Comparison of ENCODE assay signal across 8 cellular contexts in genomic region chr5:91556-92263, GRCh38. TPM values are rescaled to one million over a fixed set of nuclear protein-coding genes. Genes with fewer than 3 reads are reported as not detected.
DNase-seq lines count a peak whose midpoint lies in the region; ATAC-seq and TF ChIP-seq lines count a peak whose summit lies in the region.

PLEKHG4B (plus strand) TSS chr5:92168; CDS start chr5:92232, 64 bp downstream.

- no peak for TF ChIP-seq CTCF in endodermal cell (conservative IDR thresholded peaks at IDR 0.05)
- no peak for TF ChIP-seq CTCF in psoas muscle (IDR thresholded peaks at IDR 0.05)

- ATAC-seq in psoas muscle (no peak), GM18505 (IDR thresholded peaks at IDR 0.05; ENCODE audit: unreplicated experiment) (no peak)

- H3K27ac ChIP-seq in endodermal cell (ENCODE audit: low read depth, low read length) (peak within 1 kb of the TSS; percentile 47), psoas muscle (no peak within 1 kb of the TSS)

- H3K4me1 ChIP-seq in endodermal cell (ENCODE audit: control insufficient read depth, insufficient read depth, low read length), result no peaks in the 10 kb centered on the region
- H3K4me1 ChIP-seq in psoas muscle, result no peaks in the 10 kb centered on the region

- peak within 1 kb of the TSS; percentile 18 for H3K9ac ChIP-seq in endodermal cell (ENCODE audit: extremely low read depth, low read length, poor library complexity, severe bottlenecking)

- H3K27me3 Mint-ChIP-seq in endodermal cell (ENCODE audit: insufficient read depth), result peaks cover 93% of the 10 kb centered on the region

- H3K9me3 Mint-ChIP-seq in endodermal cell, result no peaks in the 10 kb centered on the region

- no peak for TF ChIP-seq POLR2A in GM18505 (IDR thresholded peaks at IDR 0.05; ENCODE audit: borderline replicate concordance, extremely low read depth, insufficient read depth, insufficient read length)

- 17 to 43% methylated on average over 17 to 54 of the region's 57 CpGs for WGBS in endodermal cell (ENCODE audit: insufficient coverage in 1 of 2, insufficient read length in 1 of 2), 2 experiments
- WGBS in psoas muscle, 3 donors, result 7 to 13% (median 8%) methylated on average over 44 to 57 of the region's 57 CpGs

- peak within 1 kb of the TSS; percentile 72 for H3K4me3 ChIP-seq in endodermal cell (ENCODE audit: low read length)
- H3K4me3 ChIP-seq in psoas muscle, result peak within 1 kb of the TSS; percentile 53

- H3K27ac Mint-ChIP-seq in endodermal cell, result peak within 1 kb of the TSS; percentile 82

- H3K9me3 ChIP-seq in endodermal cell (ENCODE audit: control insufficient read depth, low read length) (no peaks in the 10 kb centered on the region), psoas muscle (no peaks in the 10 kb centered on the region)

- peaks cover 14% of the 10 kb centered on the region for H3K36me3 Mint-ChIP-seq in endodermal cell (ENCODE audit: low read depth)

- H3K27me3 ChIP-seq in endodermal cell (ENCODE audit: control insufficient read depth, insufficient read depth, low read length, poor library complexity, severe bottlenecking), result peaks cover 95% of the 10 kb centered on the region
- H3K27me3 ChIP-seq in psoas muscle (ENCODE audit: insufficient read depth in 3 of 3, low read length in 2 of 3), result peaks cover 0 to 67% (median 33%) of the 10 kb centered on the region in 3 donors

- H3K4me1 Mint-ChIP-seq in endodermal cell, result peaks cover 8% of the 10 kb centered on the region

- DNase-seq in NCI-H1417 (lab: John Stamatoyannopoulos, UW) (peak in 2 of 3 experiments; percentile 36 to 94), NCI-H1417 treated with DMSO at 0.1 percent for 48 hours (lab: John Stamatoyannopoulos, UW) (no peak), NCI-H446 (lab: John Stamatoyannopoulos, UW) (peak; percentile 47 to 82), endodermal cell (peak; percentile 95), psoas muscle (no peak), dermis blood vessel endothelial cell (no peak)
- no peak for DNase-seq in activated effector memory CD4-positive, alpha-beta T cell treated with Interleukin-2 at 50 U/mL for 16 hours

- H3K36me3 ChIP-seq in endodermal cell (ENCODE audit: control insufficient read depth, insufficient read depth, low read length) (no peaks in the 10 kb centered on the region), psoas muscle (ENCODE audit: insufficient read depth in 1 of 2, low read depth in 1 of 2) (no peaks in the 10 kb centered on the region)

- peak within 1 kb of the TSS; percentile 67 for H3K4me3 Mint-ChIP-seq in endodermal cell

- intact Hi-C loops in psoas muscle (cut with DNase I), result no loop called here

RNA-seq across cellular contexts. Expression of gene PLEKHG4B, which starts in this region (rescaled TPM):
- total RNA-seq in endodermal cell (10 to 100 TPM; 16.3 to 22.8 TPM), psoas muscle (not detected), dermis blood vessel endothelial cell (not detected in 2 replicates)
- 20.9 TPM for polyA plus RNA-seq in endodermal cell (2013, experiment 1 of 2)
- polyA plus RNA-seq in endodermal cell (2013, experiment 2 of 2), result 19.5 TPM
- polyA plus RNA-seq in psoas muscle, result under 1 TPM in 1 of 3 donors, not detected in 2; 0.01 TPM

Comparison
In these comparisons a context has a peak if more than half of its experiments do, and no peak if none do; other contexts are left out.
1. RNA of gene PLEKHG4B (total RNA-seq): 16.3 to 22.8 TPM in endodermal cell; not detected in psoas muscle and not detected in dermis blood vessel endothelial cell; every median in the first group is over 10 times any median in the second.
2. DNase-seq: peak in NCI-H1417 (2 of 3), NCI-H446 (2 of 2) and endodermal cell (single experiment); none in NCI-H1417 treated with DMSO at 0.1 percent for 48 hours (single experiment), psoas muscle (0 of 2), dermis blood vessel endothelial cell (single experiment) and activated effector memory CD4-positive, alpha-beta T cell treated with Interleukin-2 at 50 U/mL for 16 hours (single experiment).